ENCODE assay signal across 16 cellular contexts in genomic region chr14:50963919-50964318, GRCh38. TPM values are rescaled to one million over a fixed set of nuclear protein-coding genes. Genes with fewer than 3 reads are reported as not detected.
DNase-seq lines count a peak whose midpoint lies in the region; TF ChIP-seq lines count a peak whose summit lies in the region.
"Had no signal": no experiment of that assay in that cellular context is flagged by ENCODE, and none has a peak within 500 bp of the region (broad histone marks: within the 10 kb centered on the region; RNA-seq: fewer than 3 reads in every experiment).

No MANE protein-coding gene starts in this region.

- H3K9ac ChIP-seq in mesenchymal stem cell (ENCODE audit: low read length) (no peak overlapping the region), trophoblast cell (ENCODE audit: low read length) (no peak overlapping the region), neuronal stem cell (ENCODE audit: low read depth, low read length, poor library complexity) (no peak overlapping the region)
- H3K9ac ChIP-seq: BLaER1 had no signal

- H3K79me2 ChIP-seq in ACC112 (ENCODE audit: control insufficient read depth, insufficient read depth, low read length, unreplicated experiment): no peaks in the 10 kb centered on the region
- no peaks in the 10 kb centered on the region for H3K79me2 ChIP-seq in PC-9 (ENCODE audit: low read depth)
- no peaks in the 10 kb centered on the region for H3K79me2 ChIP-seq in trophoblast cell (ENCODE audit: control insufficient read depth, insufficient read depth, low read length, poor library complexity)

- H3K18ac ChIP-seq in mesenchymal stem cell (ENCODE audit: low read depth in 1 of 2, low read length in 2 of 2): no peak overlapping the region
- no peak overlapping the region for H3K18ac ChIP-seq in trophoblast cell (ENCODE audit: low read length)
- no peak overlapping the region for H3K18ac ChIP-seq in neuronal stem cell (ENCODE audit: low read length)

- H3K4ac ChIP-seq in mesenchymal stem cell (ENCODE audit: low read depth in 1 of 2, low read length in 2 of 2): no peak overlapping the region
- no peak overlapping the region for H3K4ac ChIP-seq in trophoblast cell (ENCODE audit: low read depth, low read length)
- no peak overlapping the region for H3K4ac ChIP-seq in neuronal stem cell (ENCODE audit: low read length)

- H4K8ac ChIP-seq in mesenchymal stem cell (ENCODE audit: low read length): no peak overlapping the region
- H4K8ac ChIP-seq in trophoblast cell (ENCODE audit: low read depth, low read length): no peak overlapping the region
- no peak overlapping the region for H4K8ac ChIP-seq in neuronal stem cell (ENCODE audit: low read depth, low read length)

- H3K27ac Mint-ChIP-seq in osteocyte (ENCODE audit: unreplicated experiment): peak overlapping the region; percentile 88
- H3K27ac Mint-ChIP-seq: CD8-positive, alpha-beta memory T cell; HFFc6; IgD-negative memory B cell had no signal

- no peaks in the 10 kb centered on the region for H3K9me3 Mint-ChIP-seq in osteocyte (ENCODE audit: unreplicated experiment)
- H3K9me3 Mint-ChIP-seq: CD8-positive, alpha-beta memory T cell; HFFc6; IgD-negative memory B cell had no signal

- H3K27me3 ChIP-seq in ACC112 (ENCODE audit: insufficient read depth, low read length): no peaks in the 10 kb centered on the region
- H3K27me3 ChIP-seq in PC-9 (ENCODE audit: insufficient read depth, low read depth): no peaks in the 10 kb centered on the region
- no peaks in the 10 kb centered on the region for H3K27me3 ChIP-seq in mesenchymal stem cell (ENCODE audit: control insufficient read depth in 1 of 2, insufficient read depth in 1 of 2, low read length in 2 of 2)
- no peaks in the 10 kb centered on the region for H3K27me3 ChIP-seq in trophoblast cell (ENCODE audit: insufficient read depth, low read length)
- H3K27me3 ChIP-seq in neuronal stem cell (ENCODE audit: control insufficient read depth in 3 of 3, insufficient read depth in 3 of 3, low read depth in 1 of 3, low read length in 3 of 3): no peaks in the 10 kb centered on the region
- H3K27me3 ChIP-seq: BLaER1 had no signal

- H2BK120ac ChIP-seq in mesenchymal stem cell (ENCODE audit: low read depth, low read length) (no peak overlapping the region), trophoblast cell (ENCODE audit: insufficient read depth, low read length, poor library complexity) (no peak overlapping the region), neuronal stem cell (ENCODE audit: low read depth, low read length) (no peak overlapping the region)

- H3K27ac ChIP-seq in ACC112 (ENCODE audit: low read depth, low read length) (peak overlapping the region; percentile 54; the same call in 1 of the 2 replicates), PC-9 (peak overlapping the region; percentile 49), mesenchymal stem cell (ENCODE audit: low read length, poor library complexity, severe bottlenecking) (peak overlapping the region; percentile 68), trophoblast cell (ENCODE audit: low read depth, low read length) (no peak overlapping the region), neuronal stem cell (replicated peaks; ENCODE audit: low read length) (no peak overlapping the region)
- H3K27ac ChIP-seq: BLaER1 had no signal

- H3K23ac ChIP-seq in mesenchymal stem cell (ENCODE audit: low read length in 2 of 2) (no peak overlapping the region), trophoblast cell (ENCODE audit: low read length) (no peak overlapping the region), neuronal stem cell (ENCODE audit: low read depth, low read length, poor library complexity) (no peak overlapping the region)

- TF ChIP-seq CTCF in PC-9 (conservative IDR thresholded peaks at IDR 0.05) (no peak), osteocyte (IDR thresholded peaks at IDR 0.05) (no peak)

- peaks cover 14% of the 10 kb centered on the region; the same call in 1 of the 2 replicates for H3F3A ChIP-seq in PC-9 (ENCODE audit: insufficient read depth, low read depth)

- H2AFZ ChIP-seq in ACC112 (ENCODE audit: low read length, unreplicated experiment) (no peak overlapping the region), PC-9 (no peak overlapping the region), mesenchymal stem cell (ENCODE audit: low read depth, low read length) (no peak overlapping the region), trophoblast cell (ENCODE audit: insufficient read depth, low read length, poor library complexity) (no peak overlapping the region), neuronal stem cell (ENCODE audit: low read length) (no peak overlapping the region)

- H3K4me3 Mint-ChIP-seq in osteocyte (ENCODE audit: unreplicated experiment): no peak overlapping the region
- H3K4me3 Mint-ChIP-seq: CD8-positive, alpha-beta memory T cell; HFFc6; IgD-negative memory B cell had no signal

- WGBS in mesenchymal stem cell: 95% methylated on average over 5 of the region's 5 CpGs
- WGBS in trophoblast cell (ENCODE audit: extremely low coverage, insufficient coverage, insufficient read length): no CpG with 5 or more reads among the region's 5 CpGs
- no CpG with 5 or more reads among the region's 5 CpGs for WGBS in neuronal stem cell (ENCODE audit: extremely low coverage in 2 of 2, insufficient read length in 2 of 2, insufficient replicate concordance in 1 of 2), 2 donors

- no peaks in the 10 kb centered on the region for H3K36me3 Mint-ChIP-seq in osteocyte (ENCODE audit: unreplicated experiment)
- H3K36me3 Mint-ChIP-seq: CD8-positive, alpha-beta memory T cell; IgD-negative memory B cell had no signal

- H2BK5ac ChIP-seq in mesenchymal stem cell (ENCODE audit: low read depth, low read length, poor library complexity, severe bottlenecking) (no peak overlapping the region), trophoblast cell (ENCODE audit: low read depth, low read length, poor library complexity) (no peak overlapping the region), neuronal stem cell (ENCODE audit: low read length) (no peak overlapping the region)

- no peak overlapping the region for H4K12ac ChIP-seq in trophoblast cell (ENCODE audit: low read depth, low read length)

- H4K91ac ChIP-seq in mesenchymal stem cell (ENCODE audit: low read length) (no peak overlapping the region), trophoblast cell (ENCODE audit: low read depth, low read length) (no peak overlapping the region), neuronal stem cell (ENCODE audit: low read depth, low read length, poor library complexity) (no peak overlapping the region)

- H3K4me1 ChIP-seq in ACC112 (ENCODE audit: control insufficient read depth, insufficient read depth, low read length, unreplicated experiment) (peaks cover 27% of the 10 kb centered on the region), PC-9 (replicated peaks; ENCODE audit: insufficient read depth) (peaks cover 32% of the 10 kb centered on the region), mesenchymal stem cell (ENCODE audit: control insufficient read depth, insufficient read depth, low read depth, low read length) (peaks cover 9% of the 10 kb centered on the region), trophoblast cell (ENCODE audit: control insufficient read depth in 1 of 2, insufficient read depth in 2 of 2, low read length in 2 of 2) (no peaks in the 10 kb centered on the region), neuronal stem cell (ENCODE audit: control insufficient read depth in 2 of 2, insufficient read depth in 1 of 2, low read depth in 1 of 2, low read length in 2 of 2) (peaks cover 0 to 5% of the 10 kb centered on the region in 2 donors)
- H3K4me1 ChIP-seq: BLaER1, Caco-2 had no signal

- no peaks in the 10 kb centered on the region; the same call in 1 of the 2 replicates for H3K9me3 ChIP-seq in PC-9 (ENCODE audit: insufficient read depth, low read depth)
- H3K9me3 ChIP-seq in mesenchymal stem cell (ENCODE audit: control insufficient read depth, low read length): no peaks in the 10 kb centered on the region
- H3K9me3 ChIP-seq in trophoblast cell (ENCODE audit: insufficient read depth, low read depth, low read length): no peaks in the 10 kb centered on the region
- no peaks in the 10 kb centered on the region for H3K9me3 ChIP-seq in neuronal stem cell (replicated peaks in 1 of 2; ENCODE audit: control insufficient read depth in 2 of 2, insufficient read depth in 1 of 2, low read depth in 1 of 2, low read length in 2 of 2)
- H3K9me3 ChIP-seq: BLaER1, Caco-2 had no signal

- H3K4me3 ChIP-seq in ACC112 (ENCODE audit: low read depth, low read length): no peak overlapping the region
- H3K4me3 ChIP-seq in PC-9: no peak overlapping the region
- no peak overlapping the region for H3K4me3 ChIP-seq in mesenchymal stem cell (ENCODE audit: insufficient read depth in 1 of 2, low read depth in 1 of 2, low read length in 2 of 2)
- H3K4me3 ChIP-seq in trophoblast cell (ENCODE audit: low read depth, low read length): no peak overlapping the region
- no peak overlapping the region for H3K4me3 ChIP-seq in neuronal stem cell (ENCODE audit: low read length in 2 of 2)
- H3K4me3 ChIP-seq: BLaER1 had no signal

- DNase-seq in PC-9 (no peak), mesenchymal stem cell (no peak), osteocyte (ENCODE audit: extremely low spot score, unreplicated experiment) (no peak), trophoblast cell (no peak), NCI-H2196 (lab: John Stamatoyannopoulos, UW; ENCODE audit: unreplicated experiment) (no peak), activated T-cell treated with anti-CD3 and anti-CD28 coated beads for 4 hours (no peak), neuronal stem cell (ENCODE audit: low spot score) (no peak)
- DNase-seq: AML-193; Caco-2; CD8-positive, alpha-beta memory T cell; DND-41; GDM1 had no signal

- H3K4me2 ChIP-seq in PC-9 (peak overlapping the region; percentile 6; the same call in 1 of the 2 replicates), mesenchymal stem cell (ENCODE audit: low read length, poor library complexity, severe bottlenecking) (no peak overlapping the region), trophoblast cell (ENCODE audit: low read length) (no peak overlapping the region), neuronal stem cell (ENCODE audit: insufficient read depth, low read length, poor library complexity, severe bottlenecking) (no peak overlapping the region)
- H3K4me2 ChIP-seq: BLaER1 had no signal

- H3K9me2 ChIP-seq in PC-9 (ENCODE audit: insufficient read depth): no peaks in the 10 kb centered on the region; the same call in 1 of the 2 replicates

- no peaks in the 10 kb centered on the region for H4K20me1 ChIP-seq in PC-9 (ENCODE audit: insufficient read depth)
- H4K20me1 ChIP-seq: BLaER1 had no signal

- intact Hi-C loops in PC-9 (cut with micrococcal nuclease; ENCODE audit: unreplicated experiment): no loop called here

- H3K36me3 ChIP-seq in ACC112 (ENCODE audit: insufficient read depth, low read length) (no peaks in the 10 kb centered on the region), PC-9 (ENCODE audit: low read depth) (no peaks in the 10 kb centered on the region), mesenchymal stem cell (ENCODE audit: control insufficient read depth in 1 of 2, insufficient read depth in 2 of 2, low read depth in 1 of 2, low read length in 2 of 2) (no peaks in the 10 kb centered on the region), trophoblast cell (ENCODE audit: control insufficient read depth in 1 of 2, insufficient read depth in 2 of 2, low read length in 2 of 2) (no peaks in the 10 kb centered on the region), neuronal stem cell (replicated peaks in 1 of 2; ENCODE audit: control insufficient read depth in 2 of 2, insufficient read depth in 2 of 2, low read length in 2 of 2) (no peaks in the 10 kb centered on the region)
- H3K36me3 ChIP-seq: BLaER1 had no signal

- no peaks in the 10 kb centered on the region for H3K79me1 ChIP-seq in mesenchymal stem cell (replicated peaks; ENCODE audit: low read length, poor library complexity, severe bottlenecking)
- no peaks in the 10 kb centered on the region for H3K79me1 ChIP-seq in trophoblast cell (ENCODE audit: low read length)
- no peaks in the 10 kb centered on the region for H3K79me1 ChIP-seq in neuronal stem cell (ENCODE audit: low read depth, low read length)

- H2BK15ac ChIP-seq in mesenchymal stem cell (ENCODE audit: low read depth, poor library complexity, severe bottlenecking) (no peak overlapping the region), neuronal stem cell (ENCODE audit: low read length) (no peak overlapping the region)

- no peaks in the 10 kb centered on the region for H3K27me3 Mint-ChIP-seq in osteocyte (ENCODE audit: unreplicated experiment)

- peaks cover 70% of the 10 kb centered on the region for H3K4me1 Mint-ChIP-seq in osteocyte (ENCODE audit: unreplicated experiment)
- H3K4me1 Mint-ChIP-seq: CD8-positive, alpha-beta memory T cell had no signal

- H2BK12ac ChIP-seq in mesenchymal stem cell (ENCODE audit: low read length in 2 of 2): no peak overlapping the region
- no peak overlapping the region for H2BK12ac ChIP-seq in trophoblast cell (ENCODE audit: low read length)
- H2BK12ac ChIP-seq in neuronal stem cell (ENCODE audit: low read length): no peak overlapping the region

- POLR2A ChIA-PET in PC-9 (lab: Charles Lee; ENCODE audit: unreplicated experiment): no interaction called here

- CTCF ChIA-PET in PC-9 (lab: Charles Lee): no interaction called here

- no peak overlapping the region for H3K14ac ChIP-seq in mesenchymal stem cell (ENCODE audit: low read length in 2 of 2)
- no peak overlapping the region for H3K14ac ChIP-seq in trophoblast cell (ENCODE audit: low read length)
- no peak overlapping the region for H3K14ac ChIP-seq in neuronal stem cell (ENCODE audit: low read length)

- H2AK5ac ChIP-seq in mesenchymal stem cell (ENCODE audit: low read length, severe bottlenecking) (no peak overlapping the region), trophoblast cell (ENCODE audit: low read length) (no peak overlapping the region), neuronal stem cell (ENCODE audit: low read depth, low read length) (no peak overlapping the region)

- BruUV-seq in PC-9 (replicated peaks; lab: Mats Ljungman, UMichigan): no TSS peak

RNA-seq across cellular contexts. Expression of gene PYGL, which starts 19.6 kb away (rescaled TPM):
- total RNA-seq in PC-9 (2021): 75.6 and 84.2 TPM in 2 replicates
- polyA plus RNA-seq in mesenchymal stem cell (2013, experiment 1 of 2): 30.1 TPM
- 30.8 TPM for polyA plus RNA-seq in mesenchymal stem cell (2013, experiment 2 of 2)
- total RNA-seq in osteocyte: 36.1 and 37.3 TPM in 2 replicates
- 14.9 and 16.2 TPM in 2 replicates for polyA plus RNA-seq in trophoblast cell (2013)
- polyA plus RNA-seq in neuronal stem cell (2013, experiment 1 of 2): 29.2 TPM
- polyA plus RNA-seq in neuronal stem cell (2013, experiment 2 of 2): 29.4 TPM
- polyA plus RNA-seq: CD8-positive, alpha-beta memory T cell had no signal

Comparison
In these comparisons a context has a peak if more than half of its experiments do, and no peak if none do; other contexts are left out.
1. H3K27ac ChIP-seq: peak in ACC112 (single experiment), PC-9 (single experiment) and mesenchymal stem cell (single experiment); none in trophoblast cell (single experiment) and neuronal stem cell (single experiment).